26 cellular contexts compared by ENCODE assay signal in genomic region chr1:216894499-216894898, GRCh38.
"Had no signal": no experiment of that assay in that cellular context is flagged by ENCODE, and none has a peak within 500 bp of the region (broad histone marks: within the 10 kb centered on the region; RNA-seq: fewer than 3 reads in every experiment).

No MANE protein-coding gene starts in this region.

- H2AFZ ChIP-seq: parathyroid adenoma had no signal

- H3K27me3 ChIP-seq: colonic mucosa, heart left ventricle, spleen, upper lobe of right lung, vagina had no signal

- H3K27ac ChIP-seq: colonic mucosa, heart left ventricle, parathyroid adenoma, prostate gland, spleen, tibial artery, upper lobe of right lung, vagina had no signal

- H3K4me3 ChIP-seq: colonic mucosa, heart left ventricle, prostate gland, spleen, tibial artery, upper lobe of right lung, vagina had no signal

- H3K27me3 Mint-ChIP-seq: stimulated activated memory B cell treated with anti-CD40 and anti-IgM and Interleukin-4, amounts not matched to agents 10 μg/mL and 1 μg/mL and 100 μg/mL, for 72 hours; stimulated activated naive CD8-positive, alpha-beta T cell treated with anti-CD3 and anti-CD28 coated beads, Interleukin-15, Interleukin-2, amounts not matched to agents 100 ng/mL and 50 ng/mL, for 24 hours had no signal

- H3K4me1 ChIP-seq: colonic mucosa, parathyroid adenoma, prostate gland, tibial artery, upper lobe of right lung, vagina had no signal

- H3K4me1 Mint-ChIP-seq: mesothelial cell of epicardium; natural killer cell; stimulated activated memory B cell treated with anti-CD40 and anti-IgM and Interleukin-4, amounts not matched to agents 10 μg/mL and 1 μg/mL and 100 μg/mL, for 72 hours had no signal

- H3K36me3 ChIP-seq: colonic mucosa, heart left ventricle, prostate gland, spleen, tibial artery, upper lobe of right lung, vagina had no signal

- ATAC-seq: left lobe of liver; natural killer cell; sciatic nerve; stimulated activated memory B cell treated with anti-CD40 and anti-IgM and Interleukin-4, amounts not matched to agents 10 μg/mL and 1 μg/mL and 100 μg/mL, for 72 hours; upper lobe of right lung had no signal

- DNase-seq: colonic mucosa; dermis blood vessel endothelial cell; effector CD4-positive, alpha-beta T cell; endodermal cell; erythroblast; foreskin melanocyte; heart left ventricle; hippocampal formation; mammary epithelial cell; natural killer cell; spleen; stimulated activated CD4-positive, alpha-beta T cell treated with anti-CD3 and anti-CD28 coated beads, Interleukin-15, amount 100 ng/mL, for 24 hours; stimulated activated CD4-positive, alpha-beta T cell treated with anti-CD3 and anti-CD28 coated beads, Interleukin-1b, Interleukin-23, amount 100 ng/mL, for 48 hours; stimulated activated CD4-positive, alpha-beta T cell treated with anti-CD3 and anti-CD28 coated beads, Interleukin-4, amount 100 ng/mL, for 24 hours; tibial artery; upper lobe of right lung had no signal

- H3K36me3 Mint-ChIP-seq: mesothelial cell of epicardium; natural killer cell; stimulated activated memory B cell treated with anti-CD40 and anti-IgM and Interleukin-4, amounts not matched to agents 10 μg/mL and 1 μg/mL and 100 μg/mL, for 72 hours had no signal

- H3K27ac Mint-ChIP-seq: endodermal cell; mesothelial cell of epicardium; natural killer cell; stimulated activated memory B cell treated with anti-CD40 and anti-IgM and Interleukin-4, amounts not matched to agents 10 μg/mL and 1 μg/mL and 100 μg/mL, for 72 hours; stimulated activated naive CD8-positive, alpha-beta T cell treated with anti-CD3 and anti-CD28 coated beads, Interleukin-15, Interleukin-2, amounts not matched to agents 100 ng/mL and 50 ng/mL, for 24 hours had no signal

- H3K4me3 Mint-ChIP-seq: endodermal cell; mesothelial cell of epicardium; natural killer cell; stimulated activated memory B cell treated with anti-CD40 and anti-IgM and Interleukin-4, amounts not matched to agents 10 μg/mL and 1 μg/mL and 100 μg/mL, for 72 hours; stimulated activated naive CD8-positive, alpha-beta T cell treated with anti-CD3 and anti-CD28 coated beads, Interleukin-15, Interleukin-2, amounts not matched to agents 100 ng/mL and 50 ng/mL, for 24 hours had no signal

- H3K9me3 Mint-ChIP-seq: endodermal cell; mesothelial cell of epicardium; stimulated activated naive CD8-positive, alpha-beta T cell treated with anti-CD3 and anti-CD28 coated beads, Interleukin-15, Interleukin-2, amounts not matched to agents 100 ng/mL and 50 ng/mL, for 24 hours had no signal

- H3K9ac ChIP-seq: parathyroid adenoma had no signal

- FAIRE-seq: endothelial cell of umbilical vein, islet of Langerhans had no signal

- H3K9me3 ChIP-seq: colonic mucosa, heart left ventricle, prostate gland, spleen, tibial artery, upper lobe of right lung, vagina had no signal
